30 cellular contexts compared by ENCODE assay signal in genomic region chr12:107196681-107197080, GRCh38.
DNase-seq lines count a peak whose midpoint lies in the region; ATAC-seq and TF ChIP-seq lines count a peak whose summit lies in the region.
"Had no signal": no experiment of that assay in that cellular context is flagged by ENCODE, and none has a peak within 500 bp of the region (broad histone marks: within the 10 kb centered on the region; RNA-seq: fewer than 3 reads in every experiment).

No MANE protein-coding gene starts in this region.

- no peak overlapping the region for H3K4me3 ChIP-seq in AG04450 (ENCODE audit: low read depth, low read length)
- H3K4me3 ChIP-seq in fibroblast of villous mesenchyme (ENCODE audit: low read depth, low read length), result no peak overlapping the region
- H3K4me3 ChIP-seq: cardiac muscle cell, PC-9, psoas muscle, testis had no signal

- CTCF ChIA-PET in AG04450 (lab: Charles Lee), result interaction anchor here (3.2 kb wide), 1 partner anchor 65 kb away, joined by 10 read pairs; no protein-coding TSS in a partner anchor

- POLR2A ChIA-PET in AG04450 (lab: Yijun Ruan, JAX), result no interaction called here

- no peak for ATAC-seq in HG03108 (IDR thresholded peaks at IDR 0.05; ENCODE audit: unreplicated experiment)
- ATAC-seq: activated T-cell treated with anti-CD3 and anti-CD28 coated beads, Interleukin-2, amount 50 U/mL, for 4 hours; esophagus mucosa; left ventricle myocardium superior; psoas muscle had no signal

- TF ChIP-seq CTCF in AG04450 (IDR thresholded peaks at IDR 0.05; ENCODE audit: low read depth, low read length) (no peak), fibroblast of villous mesenchyme (IDR thresholded peaks at IDR 0.05; ENCODE audit: insufficient read depth, low read depth, low read length) (no peak)

- no peaks in the 10 kb centered on the region for H3K9me3 ChIP-seq in AG04450 (ENCODE audit: control insufficient read depth, insufficient read depth, low read length)
- H3K9me3 ChIP-seq: BE2C, psoas muscle, testis had no signal

- no peak overlapping the region for H3K27ac ChIP-seq in AG04450 (ENCODE audit: low read depth, low read length)
- H3K27ac ChIP-seq: cardiac muscle cell, KMS-11, PC-9, psoas muscle, testis, WERI-Rb-1 had no signal

- no peaks in the 10 kb centered on the region for H3K27me3 ChIP-seq in AG04450 (ENCODE audit: control insufficient read depth, insufficient read depth, low read length)
- H3K27me3 ChIP-seq: cardiac muscle cell, testis had no signal

- DNase-seq in AG04450 (ENCODE audit: low read depth, low spot score), result peak; percentile 33
- DNase-seq in HT1080 (ENCODE audit: low read depth), result peak; percentile 20
- peak; percentile 8 for DNase-seq in astrocyte of the hippocampus (ENCODE audit: low read depth, low spot score)
- peak; percentile 22 for DNase-seq in fibroblast of villous mesenchyme (ENCODE audit: low read depth)
- DNase-seq in stimulated activated CD4-positive, alpha-beta T cell treated with anti-CD3 and anti-CD28 coated beads, Interleukin-4, amount 100 ng/mL, for 1 hour, result no peak
- DNase-seq in cerebellar nuclear complex (lab: John Stamatoyannopoulos, UW), result no peak
- DNase-seq in HuH-7.5 (ENCODE audit: low spot score), result no peak
- DNase-seq: activated CD4-positive, alpha-beta T cell treated with anti-CD3 and anti-CD28 coated beads, Interleukin-2, amount 10 ng/mL, durations not matched to agents 24 days and 14 days; activated T-cell treated with anti-CD3 and anti-CD28 coated beads, Interleukin-2, amount 50 U/mL, for 4 hours; amniotic stem cell; BE2C; DMS153; GF-D8; islet precursor cell; left ventricle myocardium superior; NCI-H1694; NCI-H2171; NCI-H524 treated with DMSO at 0.1 percent for 48 hours; NK-92 treated with Interleukin-12 subunit alpha and Interleukin-12 subunit beta, amount 100 ng/mL, for 24 hours; PC-9; psoas muscle; SHP77 treated with DMSO at 0.1 percent for 48 hours; stimulated activated CD4-positive, alpha-beta T cell treated with anti-CD3 and anti-CD28 coated beads, Interleukin-15, amount 100 ng/mL, for 24 hours; stimulated activated naive CD4-positive, alpha-beta T cell treated with Interleukin-2 at 50 U/mL for 16 hours; testis; WERI-Rb-1 had no signal

Comparison
In these comparisons a context has a peak if more than half of its experiments do, and no peak if none do; other contexts are left out.
1. DNase-seq: peak in AG04450 (single experiment), HT1080 (single experiment), astrocyte of the hippocampus (single experiment) and fibroblast of villous mesenchyme (single experiment); none in stimulated activated CD4-positive, alpha-beta T cell treated with anti-CD3 and anti-CD28 coated beads, Interleukin-4, amount 100 ng/mL, for 1 hour (single experiment), cerebellar nuclear complex (0 of 2) and HuH-7.5 (single experiment).